Comparison of ENCODE assay signal across 8 cellular contexts in genomic region chr3:113844622-113845222, GRCh38. TPM values are rescaled to one million over a fixed set of nuclear protein-coding genes. Genes with fewer than 3 reads are reported as not detected.
A peak's percentile ranks its signal among the peaks of the same experiment; 100 is the strongest.
DNase-seq lines count a peak whose midpoint lies in the region; ATAC-seq, FAIRE-seq and TF ChIP-seq lines count a peak whose summit lies in the region.

No MANE protein-coding gene starts in this region.

- H3K4me3 ChIP-seq in adrenal gland, result no peak overlapping the region
- H3K4me3 ChIP-seq in kidney epithelial cell (ENCODE audit: low read depth, low read length), result no peak overlapping the region

- WGBS in adrenal gland, 4 donors, result 35 to 48% (median 45%) methylated on average over 4 of the region's 4 CpGs

- no peak overlapping the region for H3K27ac ChIP-seq in adrenal gland

- CTCF ChIA-PET in GM10248 (lab: Yijun Ruan, JAX), result interaction anchor here (0.7 to 3.4 kb wide), 27 partner anchors 9 to 565 kb away, joined by 3 to 20 read pairs (median 4); no protein-coding TSS in a partner anchor

- DNase-seq in GM10248 (ENCODE audit: extremely low spot score) (peak; percentile 43), NCI-H1105 treated with DMSO at 0.1 percent for 48 hours (lab: John Stamatoyannopoulos, UW) (peak; percentile 39), adrenal gland (no peak), kidney epithelial cell (ENCODE audit: low read depth) (no peak)

- H3K4me1 ChIP-seq in adrenal gland (replicated peaks in 1 of 2), result no peaks in the 10 kb centered on the region

- ATAC-seq in HG02981 (IDR thresholded peaks at IDR 0.05; ENCODE audit: unreplicated experiment) (no peak), HG03460 (IDR thresholded peaks at IDR 0.05; ENCODE audit: unreplicated experiment) (no peak), HG02678 (IDR thresholded peaks at IDR 0.05; ENCODE audit: unreplicated experiment) (no peak)

- H3K36me3 ChIP-seq in adrenal gland (replicated peaks in 1 of 2) (no peaks in the 10 kb centered on the region), kidney epithelial cell (ENCODE audit: control insufficient read depth, insufficient read depth, low read length) (no peaks in the 10 kb centered on the region)

- FAIRE-seq in A204.1 (lab: Jason Lieb, UNC), result peak; percentile 97

- no peak for TF ChIP-seq POLR2A in adrenal gland (IDR thresholded peaks at IDR 0.05)

- POLR2A ChIA-PET in GM10248 (lab: Yijun Ruan, JAX), result no interaction called here

- TF ChIP-seq CTCF in GM10248 (IDR thresholded peaks at IDR 0.05; ENCODE audit: control extremely low read depth, extremely low read depth, low read depth, missing control alignments) (peak; percentile 47), adrenal gland (IDR thresholded peaks at IDR 0.05) (peak; percentile 41 to 63 (median 60)), kidney epithelial cell (IDR thresholded peaks at IDR 0.05; ENCODE audit: insufficient read depth, low read length, poor library complexity, severe bottlenecking) (peak; percentile 39)

- H3K9me3 ChIP-seq in adrenal gland (replicated peaks in 1 of 3), result no peaks in the 10 kb centered on the region

- intact Hi-C loops in adrenal gland (cut with DNase I), result no loop called here

- no peaks in the 10 kb centered on the region for H3K27me3 ChIP-seq in adrenal gland
- no peaks in the 10 kb centered on the region for H3K27me3 ChIP-seq in kidney epithelial cell (ENCODE audit: control insufficient read depth, insufficient read depth, low read length)

RNA-seq across cellular contexts. Expression of gene GRAMD1C, which starts 6.1 kb away (rescaled TPM):
- 1 to 10 TPM; 1.4 to 9.4 (median 4.2) TPM for total RNA-seq in adrenal gland
- polyA plus RNA-seq in adrenal gland, result 1 to 10 TPM; 2.5 to 8.3 (median 4.8) TPM
- total RNA-seq in kidney epithelial cell, result 2.0 and 4.1 TPM in 2 replicates

Comparison
In these comparisons a context has a peak if more than half of its experiments do, and no peak if none do; other contexts are left out.
1. DNase-seq: peak in GM10248 (single experiment) and NCI-H1105 treated with DMSO at 0.1 percent for 48 hours (single experiment); none in adrenal gland (0 of 7) and kidney epithelial cell (single experiment).
2. Peak in every context shown above with its lines, with median percentiles within 50 percentile points of each other: CTCF ChIP-seq.